12 cellular contexts compared by ENCODE assay signal in the genomic region with DNA sequence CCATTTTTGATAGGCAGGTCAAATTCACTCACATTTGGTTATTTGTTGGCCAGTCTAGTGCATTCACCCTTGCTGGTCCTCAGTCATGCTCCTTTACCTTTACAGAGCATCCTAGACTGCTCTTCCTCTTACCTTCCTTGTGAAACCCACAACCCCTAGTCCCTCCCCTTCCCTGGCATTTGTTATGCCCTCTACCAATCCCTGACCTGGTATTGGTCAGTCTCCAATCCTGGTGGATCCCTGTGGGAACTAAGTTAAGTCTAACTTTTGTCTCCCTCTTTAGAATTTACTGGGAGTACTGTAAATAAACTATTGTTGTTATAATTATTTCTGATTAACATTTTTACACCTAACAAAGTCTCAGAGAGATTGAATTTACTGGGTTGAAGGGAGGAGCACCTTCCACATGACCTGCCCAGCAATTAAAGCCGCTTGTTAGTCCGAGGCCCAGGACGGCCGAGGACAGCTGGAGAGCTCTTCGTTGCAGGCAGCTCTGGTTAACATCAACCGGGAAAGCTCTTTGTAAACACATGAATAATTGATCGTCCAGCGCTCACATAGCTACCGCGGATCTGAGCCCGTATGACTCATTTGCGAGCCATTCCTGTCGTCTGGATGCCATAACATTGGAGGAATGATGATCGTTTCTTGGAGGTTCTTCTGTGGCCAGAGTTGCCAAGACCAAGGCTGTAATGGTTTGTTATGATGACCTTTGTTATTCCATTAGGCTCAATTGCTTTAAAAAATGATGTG. TPM values are rescaled to one million over a fixed set of nuclear protein-coding genes. Genes with fewer than 3 reads are reported as not detected.
DNase-seq lines count a peak whose midpoint lies in the region; ATAC-seq, FAIRE-seq and TF ChIP-seq lines count a peak whose summit lies in the region.
"Had no signal": no experiment of that assay in that cellular context is flagged by ENCODE, and none has a peak within 500 bp of the region (broad histone marks: within the 10 kb centered on the region; RNA-seq: fewer than 3 reads in every experiment).

No MANE protein-coding gene starts in this region.

- no peak for TF ChIP-seq CTCF in AG09309 (IDR thresholded peaks at IDR 0.05; ENCODE audit: control insufficient read depth, insufficient read depth, low read depth, low read length, missing control alignments)
- TF ChIP-seq CTCF in IMR-90 (conservative IDR thresholded peaks at IDR 0.05; ENCODE audit: low read depth, low read length), result no peak
- no peak for TF ChIP-seq CTCF in fibroblast of lung (conservative IDR thresholded peaks at IDR 0.05 in 1 of 2, IDR thresholded peaks at IDR 0.05 in 1 of 2; ENCODE audit: low read depth in 1 of 2, low read length in 2 of 2)
- no peak for TF ChIP-seq CTCF in omental fat pad (IDR thresholded peaks at IDR 0.05)
- TF ChIP-seq CTCF in glutamatergic neuron (IDR thresholded peaks at IDR 0.05; ENCODE audit: partially characterized antibody, unreplicated experiment), result no peak

- ATAC-seq in IMR-90 (ENCODE audit: low read depth) (peak; percentile 91), omental fat pad (ENCODE audit: low FRiP score) (peak; percentile 77), HG03520 (IDR thresholded peaks at IDR 0.05; ENCODE audit: unreplicated experiment) (no peak)

- peak overlapping the region; percentile 71 for H2BK5ac ChIP-seq in IMR-90 (ENCODE audit: low read depth, low read length, poor library complexity, severe bottlenecking)

- peak; percentile 65 for DNase-seq in AG09309 (ENCODE audit: low read depth)
- peak; percentile 98 for DNase-seq in IMR-90
- DNase-seq in fibroblast of lung (ENCODE audit: low read depth in 2 of 2), result peak; percentile 93 to 99
- no peak for DNase-seq in omental fat pad (ENCODE audit: low spot score)
- no peak for DNase-seq in RCC 7860 (ENCODE audit: low spot score)
- no peak for DNase-seq in glutamatergic neuron
- no peak for DNase-seq in GM12891 (ENCODE audit: insufficient read length, low spot score)
- DNase-seq: erythroblast, NCI-H446 treated with DMSO at 0.1 percent for 48 hours had no signal

- H3K4me1 ChIP-seq in IMR-90 (ENCODE audit: control insufficient read depth, insufficient read depth, low read length) (peaks cover 12% of the 10 kb centered on the region), fibroblast of lung (ENCODE audit: control insufficient read depth, extremely low read depth, insufficient read depth, low read length) (peaks cover 10% of the 10 kb centered on the region)

- no peaks in the 10 kb centered on the region for H3K79me1 ChIP-seq in IMR-90 (ENCODE audit: low read depth in 1 of 2, low read length in 2 of 2)

- BruUV-seq in IMR-90 (replicated peaks; lab: Mats Ljungman, UMichigan), result no TSS peak

- POLR2A ChIA-PET in IMR-90 (lab: Charles Lee; ENCODE audit: unreplicated experiment), result no interaction called here

- H3K9me1 ChIP-seq in IMR-90 (ENCODE audit: insufficient read depth, low read length), result peaks cover 6% of the 10 kb centered on the region

- H3K27me3 Mint-ChIP-seq in glutamatergic neuron (ENCODE audit: unreplicated experiment), result peaks cover 2% of the 10 kb centered on the region

- peak overlapping the region; percentile 92 for H2BK20ac ChIP-seq in IMR-90 (ENCODE audit: low read depth, low read length)

- no peaks in the 10 kb centered on the region for H3K79me2 ChIP-seq in fibroblast of lung (ENCODE audit: control insufficient read depth, insufficient read depth, low read length)

- H3K27me3 ChIP-seq in IMR-90 (ENCODE audit: control insufficient read depth, insufficient read depth, low read length), result peaks cover 11% of the 10 kb centered on the region
- H3K27me3 ChIP-seq in fibroblast of lung (ENCODE audit: control insufficient read depth, insufficient read depth, low read length), result peaks cover 11% of the 10 kb centered on the region

- H4K91ac ChIP-seq in IMR-90 (ENCODE audit: insufficient read depth, low read depth, low read length), result peak overlapping the region; percentile 89

- H3K4me3 ChIP-seq in AG09309 (ENCODE audit: control insufficient read depth, low read depth, low read length), result no peak overlapping the region
- H3K4me3 ChIP-seq in IMR-90 (ENCODE audit: insufficient read depth, low read depth, low read length), result no peak overlapping the region
- H3K4me3 ChIP-seq in fibroblast of lung (replicated peaks in 1 of 4; ENCODE audit: control extremely low read depth in 1 of 4, insufficient read depth in 1 of 4, low read depth in 3 of 4, low read length in 4 of 4), result no peak overlapping the region

- H3K4ac ChIP-seq in IMR-90 (ENCODE audit: low read depth, low read length), result peak overlapping the region; percentile 86

- H3K4me1 Mint-ChIP-seq in glutamatergic neuron (ENCODE audit: low read depth, unreplicated experiment), result no peaks in the 10 kb centered on the region

- no peaks in the 10 kb centered on the region for H3K9me3 ChIP-seq in IMR-90 (ENCODE audit: control insufficient read depth, insufficient read depth, low read length)
- H3K9me3 ChIP-seq in fibroblast of lung (ENCODE audit: control insufficient read depth, insufficient read depth, low read depth, low read length), result no peaks in the 10 kb centered on the region

- dilution Hi-C loops in IMR-90 (cut with HindIII; ENCODE audit: low sequenced_read_pairs, unreplicated experiment), result no loop called here

- no peak overlapping the region for H3K4me3 Mint-ChIP-seq in glutamatergic neuron (ENCODE audit: unreplicated experiment)
- H3K4me3 Mint-ChIP-seq: T-helper 2 cell treated with Interferon-gamma antibody and Interleukin-4, amounts not matched to agents 5 μg/mL and 100 μg/mL, for 36 hours had no signal

- H4K20me1 ChIP-seq in IMR-90 (ENCODE audit: insufficient read depth, low read length), result no peaks in the 10 kb centered on the region
- no peaks in the 10 kb centered on the region for H4K20me1 ChIP-seq in fibroblast of lung (ENCODE audit: control insufficient read depth, extremely low read depth, insufficient read depth, low read length)

- H2AK5ac ChIP-seq in IMR-90 (ENCODE audit: low read depth, low read length), result peak overlapping the region; percentile 76

- in situ Hi-C loops in IMR-90 (cut with MboI; ENCODE audit: low sequenced_read_pairs), result loop anchor here (10.0 kb wide), 1 partner anchor 616 kb away; no protein-coding TSS in a partner anchor

- TF ChIP-seq POLR2A in IMR-90 (IDR thresholded peaks at IDR 0.05; ENCODE audit: low read depth, low read length) (no peak), GM12891 (IDR thresholded peaks at IDR 0.05; ENCODE audit: low read depth, low read length) (no peak)

- no peaks in the 10 kb centered on the region for H3K9me3 Mint-ChIP-seq in glutamatergic neuron (ENCODE audit: unreplicated experiment)
- H3K9me3 Mint-ChIP-seq: activated T-helper 2 cell treated with anti-CD3 and anti-CD28 coated beads, Interferon-gamma antibody, Interleukin-2, Interleukin-4, amounts not matched to agents 10 μg/mL and 5 μg/mL and 100 μg/mL, durations not matched to agents 14 hours and 24 hours and 36 hours; T-helper 2 cell treated with Interferon-gamma antibody and Interleukin-4, amounts not matched to agents 5 μg/mL and 100 μg/mL, for 36 hours had no signal

- H2BK15ac ChIP-seq in IMR-90 (ENCODE audit: low read depth, low read length), result peak overlapping the region; percentile 70; the same call in 2 of the 3 replicates

- peak overlapping the region; percentile 48; the same call in 1 of the 2 replicates for H3K56ac ChIP-seq in IMR-90 (ENCODE audit: extremely low read depth, insufficient read depth, low read length)

- H3K27ac ChIP-seq in IMR-90 (ENCODE audit: insufficient read depth, low read length) (peak overlapping the region; percentile 74; the same call in 1 of the 2 replicates), fibroblast of lung (ENCODE audit: insufficient read depth, low read length) (no peak overlapping the region)

- no peaks in the 10 kb centered on the region for H3K36me3 ChIP-seq in IMR-90 (ENCODE audit: control insufficient read depth, insufficient read depth, low read length)
- no peaks in the 10 kb centered on the region for H3K36me3 ChIP-seq in fibroblast of lung (ENCODE audit: control insufficient read depth, insufficient read depth, low read length)

- H3K23ac ChIP-seq in IMR-90 (ENCODE audit: low read depth, low read length), result peak overlapping the region; percentile 63

- no peaks in the 10 kb centered on the region for H3K36me3 Mint-ChIP-seq in glutamatergic neuron (ENCODE audit: unreplicated experiment)

- FAIRE-seq in RCC 7860 (lab: Jason Lieb, UNC), result no peak
- FAIRE-seq in GM12891 (lab: Jason Lieb, UNC), result no peak

- H3K9ac ChIP-seq in IMR-90 (ENCODE audit: low read depth, low read length) (no peak overlapping the region), fibroblast of lung (ENCODE audit: insufficient read depth, low read length) (no peak overlapping the region)

- H2BK120ac ChIP-seq in IMR-90 (ENCODE audit: low read depth, low read length), result peak overlapping the region; percentile 87

- H3K27ac Mint-ChIP-seq in glutamatergic neuron (ENCODE audit: unreplicated experiment), result no peak overlapping the region
- H3K27ac Mint-ChIP-seq: activated T-helper 2 cell treated with anti-CD3 and anti-CD28 coated beads, Interferon-gamma antibody, Interleukin-2, Interleukin-4, amounts not matched to agents 10 μg/mL and 5 μg/mL and 100 μg/mL, durations not matched to agents 14 hours and 24 hours and 36 hours; T-helper 2 cell treated with Interferon-gamma antibody and Interleukin-4, amounts not matched to agents 5 μg/mL and 100 μg/mL, for 36 hours had no signal

- CTCF ChIA-PET in IMR-90 (lab: Yijun Ruan, JAX), result interaction anchor here (0.9 to 1.0 kb wide), 3 partner anchors 9 to 174 kb away, joined by 3 read pairs; no protein-coding TSS in a partner anchor

- H4K8ac ChIP-seq in IMR-90 (ENCODE audit: low read depth in 2 of 2, low read length in 2 of 2), result peak overlapping the region; percentile 20 to 78; a peak in 3 of 4 replicates

- H2AFZ ChIP-seq in IMR-90 (replicated peaks; ENCODE audit: low read length, poor library complexity) (no peak overlapping the region), fibroblast of lung (ENCODE audit: low read length) (no peak overlapping the region)

- no peak overlapping the region for H2AK9ac ChIP-seq in IMR-90 (replicated peaks; ENCODE audit: low read depth, low read length, poor library complexity)

- peak overlapping the region; percentile 94 for H3K18ac ChIP-seq in IMR-90 (ENCODE audit: low read depth, low read length)

- no peak for TF ChIP-seq RAD21 in IMR-90 (IDR thresholded peaks at IDR 0.05; ENCODE audit: low read length)

- peak overlapping the region; percentile 47 for H3K14ac ChIP-seq in IMR-90 (replicated peaks; ENCODE audit: low read depth, low read length)

- intact Hi-C loops in IMR-90 (cut with micrococcal nuclease), result loop anchor here (2.0 to 10.0 kb wide), 5 partner anchors 56 to 906 kb away; no protein-coding TSS in a partner anchor

- 3% methylated on average over 6 of the region's 14 CpGs; no CpG with 5 or more reads in 1 of the 2 experiments for WGBS in IMR-90 (ENCODE audit: extremely low coverage in 2 of 2, insufficient read length in 1 of 2), 2 experiments

- peak overlapping the region; percentile 31; the same call in 1 of the 2 replicates for H3K4me2 ChIP-seq in IMR-90 (ENCODE audit: low read depth, low read length)
- H3K4me2 ChIP-seq in fibroblast of lung (ENCODE audit: extremely low read depth, insufficient read depth, low read length), result no peak overlapping the region

- H4K5ac ChIP-seq in IMR-90 (ENCODE audit: low read depth, low read length), result peak overlapping the region; percentile 74

RNA-seq across cellular contexts. Expression of gene MTARC1, which starts 31.9 kb away (rescaled TPM):
- total RNA-seq in IMR-90 (2012; rRNA removed) (0.18 and 0.28 TPM in 2 replicates), fibroblast of lung (9.6 and 9.8 TPM in 2 replicates), omental fat pad (100 to 1,000 TPM in 3 of 4 donors, 10 to 100 TPM in 1; 87.2 to 394 (median 192) TPM), glutamatergic neuron (ENCODE audit: unreplicated experiment) (22.0 TPM)
- polyA plus RNA-seq in IMR-90 (2012; rRNA removed) (0.55 and 0.72 TPM in 2 replicates), fibroblast of lung (1.8 and 2.8 TPM in 2 replicates)
- 0.05 and 0.16 TPM in 2 replicates for polyA plus RNA-seq in IMR-90 (2012; cell fraction: cytosol; rRNA removed)
- polyA plus RNA-seq in IMR-90 (2012; cell fraction: nucleus; rRNA removed; ENCODE audit: low replicate concordance), result 0.09 and 0.33 TPM in 2 replicates
- polyA plus RNA-seq in fibroblast of lung (2012), result 1.4 and 2.7 TPM in 2 replicates
- 1.1 TPM in 1 of 2 replicates, not detected in the other for polyA minus RNA-seq in fibroblast of lung (ENCODE audit: low replicate concordance)
- not detected for polyA plus RNA-seq in GM12891 (2012; ENCODE audit: low read depth, missing spikeins)
- total RNA-seq: activated T-helper 2 cell treated with anti-CD3 and anti-CD28 coated beads, Interferon-gamma antibody, Interleukin-2, Interleukin-4, amounts not matched to agents 10 μg/mL and 5 μg/mL and 100 μg/mL, durations not matched to agents 14 hours and 24 hours and 36 hours had no signal

Comparison
In these comparisons a context has a peak if more than half of its experiments do, and no peak if none do; other contexts are left out.
1. DNase-seq: peak in AG09309 (single experiment), IMR-90 (single experiment) and fibroblast of lung (2 of 2); none in omental fat pad (single experiment), RCC 7860 (single experiment), glutamatergic neuron (single experiment) and GM12891 (single experiment).